In the genomic region with DNA sequence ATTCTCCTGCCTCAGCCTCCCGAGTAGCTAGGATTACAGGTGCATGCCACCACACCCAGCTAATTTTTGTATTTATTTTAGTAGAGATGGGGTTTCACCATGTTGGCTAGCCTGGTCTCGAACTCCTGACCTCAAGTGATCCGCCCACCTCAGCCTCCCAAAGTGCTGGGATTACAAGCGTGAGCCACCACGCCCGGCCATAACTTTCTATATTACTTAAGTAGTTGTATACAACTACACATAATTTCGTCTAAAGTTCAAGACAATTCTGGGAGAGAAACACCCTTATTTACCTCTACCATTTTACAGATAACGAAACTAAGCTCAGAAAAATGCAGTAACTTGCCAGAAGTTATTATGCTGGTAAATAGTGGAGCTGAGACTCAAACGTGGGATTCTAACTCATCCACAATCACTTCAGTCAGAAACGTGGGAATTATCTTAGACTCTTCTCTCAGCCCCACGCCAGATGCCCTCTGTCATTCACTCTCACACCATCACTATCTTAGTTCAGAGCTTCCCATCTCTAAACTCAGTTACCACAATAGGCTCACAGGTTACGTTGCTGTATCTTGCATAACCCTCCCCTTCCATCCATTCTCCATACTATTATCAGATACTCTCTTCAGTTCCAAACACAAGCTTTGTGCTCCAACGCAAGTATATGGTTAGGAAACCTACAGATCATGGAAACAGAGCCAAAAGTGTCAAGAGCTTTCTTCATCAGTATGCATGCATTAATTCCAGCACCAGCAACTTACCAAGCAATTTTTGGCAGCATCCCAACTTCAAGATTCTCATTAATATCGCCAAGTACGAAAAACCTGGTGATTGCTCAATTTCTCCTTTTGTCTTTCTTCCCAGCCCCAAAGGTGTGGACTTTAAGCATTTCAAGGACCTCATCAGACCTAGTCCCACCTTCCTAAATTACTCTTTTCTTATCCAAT, we compare ENCODE assay signal across 16 cellular contexts.
DNase-seq lines count a peak whose midpoint lies in the region; ATAC-seq and TF ChIP-seq lines count a peak whose summit lies in the region.
"Had no signal": no experiment of that assay in that cellular context is flagged by ENCODE, and none has a peak within 500 bp of the region (broad histone marks: within the 10 kb centered on the region; RNA-seq: fewer than 3 reads in every experiment).

No MANE protein-coding gene starts in this region.

- CTCF ChIA-PET in A673 (lab: Charles Lee) (no interaction called here), HEK293 (lab: Yijun Ruan, JAX) (interaction anchor here (0.6 to 1.6 kb wide), 9 partner anchors 10 to 612 kb away, joined by 3 to 6 read pairs (median 3); no protein-coding TSS in a partner anchor)

- no peaks in the 10 kb centered on the region for H3K9me3 ChIP-seq in A673 (ENCODE audit: low read depth, low read length, poor library complexity, severe bottlenecking)
- H3K9me3 ChIP-seq in HEK293 (ENCODE audit: control insufficient read depth, insufficient read depth, low read depth, low read length): no peaks in the 10 kb centered on the region

- H3K27ac ChIP-seq in A673 (ENCODE audit: low read depth, low read length, poor library complexity, severe bottlenecking) (no peak overlapping the region), HEK293 (ENCODE audit: extremely low read depth, low read depth, low read length) (no peak overlapping the region)
- H3K27ac ChIP-seq: BLaER1 treated with 17β-estradiol and CSF1 and Interleukin-3, amounts not matched to agents 10 nM and 100 nM; PC-9; RWPE1 had no signal

- intact Hi-C loops in A673 (cut with micrococcal nuclease; ENCODE audit: unreplicated experiment) (no loop called here), left colon (cut with DNase I, micrococcal nuclease) (no loop called here)

- H3K27me3 Mint-ChIP-seq in brain: no peaks in the 10 kb centered on the region

- H3K36me3 Mint-ChIP-seq in brain: peaks cover 26% of the 10 kb centered on the region

- H3K4me3 Mint-ChIP-seq in brain: no peak overlapping the region
- H3K4me3 Mint-ChIP-seq: CD8-positive, alpha-beta T cell had no signal

- H3K4me1 ChIP-seq in A673 (ENCODE audit: insufficient read depth, low read length, poor library complexity, severe bottlenecking) (peaks cover 41% of the 10 kb centered on the region), HEK293 (ENCODE audit: control insufficient read depth, insufficient read depth, low read length) (peaks cover 4% of the 10 kb centered on the region; the same call in 1 of the 2 replicates)

- H3K36me3 ChIP-seq in A673 (ENCODE audit: insufficient read depth, low read length, poor library complexity, severe bottlenecking) (no peaks in the 10 kb centered on the region), HEK293 (ENCODE audit: control insufficient read depth in 2 of 2, insufficient read depth in 1 of 2, low read length in 2 of 2) (no peaks in the 10 kb centered on the region)

- peak overlapping the region in 4 of 5 experiments; percentile 19 to 85 (median 50) for H3K27ac Mint-ChIP-seq in brain
- H3K27ac Mint-ChIP-seq: CD8-positive, alpha-beta T cell had no signal

- no TSS peak for BruUV-seq in A673 (replicated peaks; lab: Mats Ljungman, UMichigan)

- peaks cover 71% of the 10 kb centered on the region for H3K4me1 Mint-ChIP-seq in brain

- no peak for TF ChIP-seq CTCF in A673 (conservative IDR thresholded peaks at IDR 0.05; ENCODE audit: low read depth, low read length)
- no peak for TF ChIP-seq CTCF in HEK293 (tag by site-specific recombination; IDR thresholded peaks at IDR 0.05)
- no peak for TF ChIP-seq CTCF in brain (conservative IDR thresholded peaks at IDR 0.05)

- H3K4me3 ChIP-seq in A673 (ENCODE audit: low read depth, low read length, poor library complexity, severe bottlenecking) (no peak overlapping the region), HEK293 (ENCODE audit: low read depth, low read length) (no peak overlapping the region)
- H3K4me3 ChIP-seq: BLaER1 treated with 17β-estradiol and CSF1 and Interleukin-3, amounts not matched to agents 10 nM and 100 nM; PC-9 had no signal

- ATAC-seq in left colon: peak; percentile 87
- ATAC-seq in HG02798 (IDR thresholded peaks at IDR 0.05; ENCODE audit: poor library complexity, unreplicated experiment): no peak
- ATAC-seq: CD8-positive, alpha-beta T cell had no signal

- peaks cover 0 to 3% (median 0%) of the 10 kb centered on the region in 5 experiments for H3K9me3 Mint-ChIP-seq in brain
- H3K9me3 Mint-ChIP-seq: CD8-positive, alpha-beta T cell had no signal

- in situ Hi-C loops in G401 (cut with HindIII; ENCODE audit: low sequenced_read_pairs): no loop called here

- H3K27me3 ChIP-seq in A673 (replicated peaks; ENCODE audit: insufficient read depth, low read depth, low read length, poor library complexity): no peaks in the 10 kb centered on the region
- H3K27me3 ChIP-seq: BLaER1 treated with 17β-estradiol and CSF1 and Interleukin-3, amounts not matched to agents 10 nM and 100 nM had no signal

- DNase-seq in A673 (ENCODE audit: low spot score): peak; percentile 50
- peak in 1 of 2 donors; percentile 32 for DNase-seq in left colon
- no peak for DNase-seq in G401 (ENCODE audit: low spot score)
- DNase-seq in SW 1271 (lab: John Stamatoyannopoulos, UW): no peak
- no peak for DNase-seq in NOMO-1 treated with DMSO at 0.1 percent for 48 hours (lab: John Stamatoyannopoulos, UW; ENCODE audit: unreplicated experiment)
- DNase-seq: CD8-positive, alpha-beta T cell; GDM1; NCI-H1694 treated with DMSO at 0.1 percent for 48 hours; NCI-H2227 treated with DMSO at 0.1 percent for 48 hours; NCI-H524 treated with DMSO at 0.1 percent for 48 hours; PC-9 had no signal

- POLR2A ChIA-PET in A673 (lab: Charles Lee; ENCODE audit: low non-redundant PET): interaction anchor here (0.7 to 1.0 kb wide), 2 partner anchors 18 to 111 kb away, joined by 3 to 4 read pairs; no protein-coding TSS in a partner anchor
- POLR2A ChIA-PET in HEK293 (lab: Yijun Ruan, JAX): no interaction called here

TF ChIP-seq in HEK293, 187 proteins besides CTCF, POLR2A, EP300 and RAD21:
- TF ChIP-seq ZNF146 (tag by site-specific recombination; IDR thresholded peaks at IDR 0.05): no peak
- TF ChIP-seq FEZF1 (tag by site-specific recombination; IDR thresholded peaks at IDR 0.05): no peak
- peak; percentile 46; the same call in 1 of the 2 replicates for TF ChIP-seq ZNF600 (tag by site-specific recombination; IDR thresholded peaks at IDR 0.05)
- TF ChIP-seq, protein P1, sequence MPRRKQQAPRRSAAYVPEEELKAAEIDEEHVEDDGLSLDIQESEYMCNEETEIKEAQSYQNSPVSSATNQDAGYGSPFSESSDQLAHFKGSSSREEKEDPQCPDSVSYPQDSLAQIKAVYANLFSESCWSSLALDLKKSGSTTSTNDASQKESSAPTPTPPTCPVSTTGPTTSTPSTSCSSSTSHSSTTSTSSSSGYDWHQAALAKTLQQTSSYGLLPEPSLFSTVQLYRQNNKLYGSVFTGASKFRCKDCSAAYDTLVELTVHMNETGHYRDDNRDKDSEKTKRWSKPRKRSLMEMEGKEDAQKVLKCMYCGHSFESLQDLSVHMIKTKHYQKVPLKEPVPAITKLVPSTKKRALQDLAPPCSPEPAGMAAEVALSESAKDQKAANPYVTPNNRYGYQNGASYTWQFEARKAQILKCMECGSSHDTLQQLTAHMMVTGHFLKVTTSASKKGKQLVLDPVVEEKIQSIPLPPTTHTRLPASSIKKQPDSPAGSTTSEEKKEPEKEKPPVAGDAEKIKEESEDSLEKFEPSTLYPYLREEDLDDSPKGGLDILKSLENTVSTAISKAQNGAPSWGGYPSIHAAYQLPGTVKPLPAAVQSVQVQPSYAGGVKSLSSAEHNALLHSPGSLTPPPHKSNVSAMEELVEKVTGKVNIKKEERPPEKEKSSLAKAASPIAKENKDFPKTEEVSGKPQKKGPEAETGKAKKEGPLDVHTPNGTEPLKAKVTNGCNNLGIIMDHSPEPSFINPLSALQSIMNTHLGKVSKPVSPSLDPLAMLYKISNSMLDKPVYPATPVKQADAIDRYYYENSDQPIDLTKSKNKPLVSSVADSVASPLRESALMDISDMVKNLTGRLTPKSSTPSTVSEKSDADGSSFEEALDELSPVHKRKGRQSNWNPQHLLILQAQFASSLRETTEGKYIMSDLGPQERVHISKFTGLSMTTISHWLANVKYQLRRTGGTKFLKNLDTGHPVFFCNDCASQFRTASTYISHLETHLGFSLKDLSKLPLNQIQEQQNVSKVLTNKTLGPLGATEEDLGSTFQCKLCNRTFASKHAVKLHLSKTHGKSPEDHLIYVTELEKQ (tag by site-specific recombination; IDR thresholded peaks at IDR 0.05; ENCODE audit: borderline replicate concordance): no peak
- TF ChIP-seq KLF1 (tag by site-specific recombination; IDR thresholded peaks at IDR 0.05): peak; percentile 41; the same call in 1 of the 2 replicates
- no peak for TF ChIP-seq KLF8 (tag by site-specific recombination; IDR thresholded peaks at IDR 0.05)
- TF ChIP-seq, protein P2, sequence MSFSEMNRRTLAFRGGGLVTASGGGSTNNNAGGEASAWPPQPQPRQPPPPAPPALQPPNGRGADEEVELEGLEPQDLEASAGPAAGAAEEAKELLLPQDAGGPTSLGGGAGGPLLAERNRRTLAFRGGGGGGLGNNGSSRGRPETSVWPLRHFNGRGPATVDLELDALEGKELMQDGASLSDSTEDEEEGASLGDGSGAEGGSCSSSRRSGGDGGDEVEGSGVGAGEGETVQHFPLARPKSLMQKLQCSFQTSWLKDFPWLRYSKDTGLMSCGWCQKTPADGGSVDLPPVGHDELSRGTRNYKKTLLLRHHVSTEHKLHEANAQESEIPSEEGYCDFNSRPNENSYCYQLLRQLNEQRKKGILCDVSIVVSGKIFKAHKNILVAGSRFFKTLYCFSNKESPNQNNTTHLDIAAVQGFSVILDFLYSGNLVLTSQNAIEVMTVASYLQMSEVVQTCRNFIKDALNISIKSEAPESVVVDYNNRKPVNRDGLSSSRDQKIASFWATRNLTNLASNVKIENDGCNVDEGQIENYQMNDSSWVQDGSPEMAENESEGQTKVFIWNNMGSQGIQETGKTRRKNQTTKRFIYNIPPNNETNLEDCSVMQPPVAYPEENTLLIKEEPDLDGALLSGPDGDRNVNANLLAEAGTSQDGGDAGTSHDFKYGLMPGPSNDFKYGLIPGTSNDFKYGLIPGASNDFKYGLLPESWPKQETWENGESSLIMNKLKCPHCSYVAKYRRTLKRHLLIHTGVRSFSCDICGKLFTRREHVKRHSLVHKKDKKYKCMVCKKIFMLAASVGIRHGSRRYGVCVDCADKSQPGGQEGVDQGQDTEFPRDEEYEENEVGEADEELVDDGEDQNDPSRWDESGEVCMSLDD (tag by site-specific recombination; IDR thresholded peaks at IDR 0.05): no peak
- no peak for TF ChIP-seq ZNF626 (tag by site-specific recombination; IDR thresholded peaks at IDR 0.05)
- TF ChIP-seq YY2 (tag by site-specific recombination; IDR thresholded peaks at IDR 0.05): no peak
